Comparison of ENCODE assay signal across 9 cellular contexts in the genomic region with DNA sequence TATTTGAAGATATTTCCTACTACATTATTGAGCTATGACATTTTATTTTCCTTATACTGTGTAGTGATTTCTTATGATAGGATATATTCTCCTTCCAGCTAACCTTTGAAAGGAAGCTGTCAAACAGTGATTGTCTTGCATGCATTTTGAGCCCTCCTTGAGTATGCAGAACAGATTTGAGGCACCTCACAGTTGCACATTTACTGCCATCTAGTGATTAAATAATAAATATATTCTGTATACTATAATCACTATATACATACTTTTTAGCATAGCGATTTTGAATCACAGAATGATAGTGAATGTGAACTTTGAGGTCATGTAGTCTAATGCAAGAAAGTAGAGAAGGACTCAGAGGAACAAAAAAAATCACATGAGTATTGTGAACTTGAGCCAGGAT.
DNase-seq lines count a peak whose midpoint lies in the region; ATAC-seq and TF ChIP-seq lines count a peak whose summit lies in the region.
"Had no signal": no experiment of that assay in that cellular context is flagged by ENCODE, and none has a peak within 500 bp of the region (broad histone marks: within the 10 kb centered on the region; RNA-seq: fewer than 3 reads in every experiment).

No MANE protein-coding gene starts in this region.

- 11 to 18% methylated on average over 1 of the region's 1 CpG for WGBS in transverse colon (ENCODE audit: low coverage in 1 of 2), 2 donors
- WGBS in aorta, 2 donors = 13 to 23% methylated on average over 1 of the region's 1 CpG

- no peak for TF ChIP-seq POLR2A in transverse colon (IDR thresholded peaks at IDR 0.05)

- TF ChIP-seq CTCF in transverse colon (IDR thresholded peaks at IDR 0.05) = no peak

- H3K27ac Mint-ChIP-seq in activated naive CD4-positive, alpha-beta T cell treated with anti-CD3 and anti-CD28 coated beads, Interleukin-2, amount 50 U/mL, for 72 hours = no peak overlapping the region
- H3K27ac Mint-ChIP-seq: activated T-cell treated with anti-CD3 and anti-CD28 coated beads, Interleukin-2, amount 50 U/mL, for 24 hours had no signal

- no peak for TF ChIP-seq EP300 in transverse colon (IDR thresholded peaks at IDR 0.05; ENCODE audit: low read depth)

- no peaks in the 10 kb centered on the region for H3K36me3 ChIP-seq in transverse colon
- no peaks in the 10 kb centered on the region for H3K36me3 ChIP-seq in aorta (ENCODE audit: control insufficient read depth in 1 of 2, insufficient read depth in 2 of 2, low read length in 1 of 2)

- no peak for ATAC-seq in activated naive CD4-positive, alpha-beta T cell treated with anti-CD3 and anti-CD28 coated beads, Interleukin-2, amount 50 U/mL, for 72 hours
- no peak for ATAC-seq in aorta (ENCODE audit: low FRiP score)

- no peaks in the 10 kb centered on the region for H3K9me3 ChIP-seq in transverse colon
- no peaks in the 10 kb centered on the region for H3K9me3 ChIP-seq in aorta (ENCODE audit: control insufficient read depth, low read length)

- no peak overlapping the region for H3K27ac ChIP-seq in transverse colon
- H3K27ac ChIP-seq in aorta (ENCODE audit: low read depth in 1 of 2, low read length in 2 of 2) = no peak overlapping the region

- no peaks in the 10 kb centered on the region for H3K36me3 Mint-ChIP-seq in activated naive CD4-positive, alpha-beta T cell treated with anti-CD3 and anti-CD28 coated beads, Interleukin-2, amount 50 U/mL, for 72 hours

- DNase-seq in COR-L47 (lab: John Stamatoyannopoulos, UW) = peak; percentile 58
- peak; percentile 48 for DNase-seq in NCI-H1092 treated with DMSO at 0.1 percent for 48 hours (lab: John Stamatoyannopoulos, UW)
- peak; percentile 60 for DNase-seq in SK-MEL-5 (ENCODE audit: low read depth, low spot score)
- peak; percentile 10 for DNase-seq in kidney glomerular epithelial cell (lab: John Stamatoyannopoulos, UW)
- DNase-seq in SIG-M5 (lab: John Stamatoyannopoulos, UW) = no peak
- no peak for DNase-seq in transverse colon
- no peak for DNase-seq in activated naive CD4-positive, alpha-beta T cell treated with anti-CD3 and anti-CD28 coated beads, Interleukin-2, amount 50 U/mL, for 72 hours (ENCODE audit: low spot score in 2 of 2)
- no peak for DNase-seq in aorta
- DNase-seq: activated T-cell treated with anti-CD3 and anti-CD28 coated beads, Interleukin-2, amount 50 U/mL, for 24 hours had no signal

- no peaks in the 10 kb centered on the region for H3K4me1 ChIP-seq in transverse colon
- H3K4me1 ChIP-seq in aorta (ENCODE audit: control insufficient read depth in 1 of 2, insufficient read depth in 2 of 2, low read length in 2 of 2) = no peaks in the 10 kb centered on the region

- H3K4me3 ChIP-seq in transverse colon (no peak overlapping the region), aorta (ENCODE audit: low read length in 2 of 2) (no peak overlapping the region)

- peaks cover 0 to 5% of the 10 kb centered on the region in 2 donors for H3K9me3 Mint-ChIP-seq in activated naive CD4-positive, alpha-beta T cell treated with anti-CD3 and anti-CD28 coated beads, Interleukin-2, amount 50 U/mL, for 72 hours
- H3K9me3 Mint-ChIP-seq: activated T-cell treated with anti-CD3 and anti-CD28 coated beads, Interleukin-2, amount 50 U/mL, for 24 hours had no signal

- in situ Hi-C loops in SK-MEL-5 (cut with HindIII; ENCODE audit: low pct_unique_long_range_greater_than_20kb, low sequenced_read_pairs) = no loop called here
- in situ Hi-C loops in transverse colon (cut with MboI; ENCODE audit: low pct_ligation_motif_present in 1 of 4, low pct_unique_long_range_greater_than_20kb in 1 of 4, low sequenced_read_pairs in 3 of 4) = no loop called here

- H3K27me3 ChIP-seq in transverse colon (no peaks in the 10 kb centered on the region), aorta (ENCODE audit: control insufficient read depth in 1 of 2, insufficient read depth in 2 of 2, low read length in 1 of 2) (no peaks in the 10 kb centered on the region)

- intact Hi-C loops in transverse colon (cut with DNase I; ENCODE audit: low total_unique reads) (no loop called here), aorta (cut with DNase I) (no loop called here)

Comparison
In these comparisons a context has a peak if more than half of its experiments do, and no peak if none do; other contexts are left out.
1. DNase-seq: peak in COR-L47 (single experiment), NCI-H1092 treated with DMSO at 0.1 percent for 48 hours (single experiment), SK-MEL-5 (single experiment) and kidney glomerular epithelial cell (single experiment); none in SIG-M5 (single experiment), transverse colon (single experiment), activated naive CD4-positive, alpha-beta T cell treated with anti-CD3 and anti-CD28 coated beads, Interleukin-2, amount 50 U/mL, for 72 hours (0 of 2) and aorta (0 of 2).